In genomic region chr2:188869560-188869959, GRCh38 we compare ENCODE assay signal across 18 cellular contexts.
DNase-seq lines count a peak whose midpoint lies in the region; ATAC-seq and TF ChIP-seq lines count a peak whose summit lies in the region.
"Had no signal": no experiment of that assay in that cellular context is flagged by ENCODE, and none has a peak within 500 bp of the region (broad histone marks: within the 10 kb centered on the region; RNA-seq: fewer than 3 reads in every experiment).

No MANE protein-coding gene starts in this region.

- ATAC-seq in natural killer cell treated with Interleukin-12 subunit alpha and Interleukin-12 subunit beta and Interleukin-15 and Interleukin-18, amount 100 ng/mL, for 72 hours: no peak
- ATAC-seq: effector memory CD8-positive, alpha-beta T cell had no signal

- H3K79me2 ChIP-seq in mesendoderm (ENCODE audit: control insufficient read depth, insufficient read depth, low read length): no peaks in the 10 kb centered on the region

- H3K4me3 ChIP-seq in cardiac fibroblast (replicated peaks in 1 of 2; ENCODE audit: low read depth in 2 of 2, low read length in 2 of 2): no peak overlapping the region
- H3K4me3 ChIP-seq in mesendoderm (ENCODE audit: low read length): no peak overlapping the region

- WGBS in mesendoderm (ENCODE audit: extremely low coverage, insufficient coverage, low lambda C conversion rate): no CpG with 5 or more reads among the region's 2 CpGs

- H2AK5ac ChIP-seq in mesendoderm (ENCODE audit: low read length): no peak overlapping the region

- no peak overlapping the region for H4K8ac ChIP-seq in mesendoderm (ENCODE audit: low read depth, low read length)

- no peaks in the 10 kb centered on the region for H3K36me3 ChIP-seq in mesendoderm (ENCODE audit: control insufficient read depth, insufficient read depth, low read length)

- no peak overlapping the region for H3K18ac ChIP-seq in mesendoderm (ENCODE audit: low read length)

- H3K27me3 ChIP-seq in mesendoderm (ENCODE audit: insufficient read depth, low read length, poor library complexity): no peaks in the 10 kb centered on the region

- peaks cover 20% of the 10 kb centered on the region for H3K9me3 Mint-ChIP-seq in natural killer cell treated with Interleukin-12 subunit alpha and Interleukin-12 subunit beta and Interleukin-15 and Interleukin-18, amount 100 ng/mL, for 72 hours

- no peak overlapping the region for H3K4me2 ChIP-seq in mesendoderm (ENCODE audit: low read length)

- no peaks in the 10 kb centered on the region for H3K79me1 ChIP-seq in mesendoderm (ENCODE audit: low read length)

- no peak for TF ChIP-seq CTCF in cardiac fibroblast (IDR thresholded peaks at IDR 0.05; ENCODE audit: low read depth, low read length)

- H3K27ac Mint-ChIP-seq in natural killer cell treated with Interleukin-12 subunit alpha and Interleukin-12 subunit beta and Interleukin-15 and Interleukin-18, amount 100 ng/mL, for 72 hours: no peak overlapping the region
- H3K27ac Mint-ChIP-seq: activated T-helper 17 cell treated with anti-CD3 and anti-CD28 coated beads, Interleukin-2, amount 50 U/mL, for 72 hours; B cell; effector memory CD8-positive, alpha-beta T cell had no signal

- no peak overlapping the region for H3K56ac ChIP-seq in mesendoderm (ENCODE audit: low read length)

- H4K5ac ChIP-seq in mesendoderm (ENCODE audit: low read length): no peak overlapping the region

- no peak overlapping the region for H3K9ac ChIP-seq in mesendoderm (ENCODE audit: low read length)

- peak; percentile 1 for DNase-seq in stimulated activated CD4-positive, alpha-beta T cell treated with anti-CD3 and anti-CD28 coated beads, Interleukin-1b, Interleukin-23, amount 100 ng/mL, for 48 hours
- DNase-seq in stimulated activated CD4-positive, alpha-beta T cell treated with anti-CD3 and anti-CD28 coated beads, Interleukin-2, amount 100 ng/mL, for 24 hours: no peak
- DNase-seq in cardiac fibroblast (ENCODE audit: low read depth in 2 of 2) (peak; percentile 63 to 67), mesendoderm (peak; percentile 44), amygdala (lab: John Stamatoyannopoulos, UW) (no peak), NCI-H2107 treated with DMSO at 0.1 percent for 48 hours (lab: John Stamatoyannopoulos, UW; ENCODE audit: unreplicated experiment) (no peak), kidney glomerular epithelial cell (lab: John Stamatoyannopoulos, UW) (no peak)
- DNase-seq in natural killer cell treated with Interleukin-12 subunit alpha and Interleukin-12 subunit beta and Interleukin-15 and Interleukin-18, amount 100 ng/mL, for 72 hours (ENCODE audit: low spot score): no peak
- DNase-seq: activated CD4-positive, alpha-beta T cell treated with anti-CD3 and anti-CD28 coated beads, Interleukin-2, amount 50 U/mL, for 4 hours; DMS 273 treated with DMSO at 0.1 percent for 48 hours; effector memory CD8-positive, alpha-beta T cell; NCI-H187; NCI-H510A treated with DMSO at 0.1 percent for 48 hours; SIG-M5; T1000 had no signal

- no peaks in the 10 kb centered on the region for H3K4me1 Mint-ChIP-seq in natural killer cell treated with Interleukin-12 subunit alpha and Interleukin-12 subunit beta and Interleukin-15 and Interleukin-18, amount 100 ng/mL, for 72 hours (ENCODE audit: low read depth in 2 of 2)
- H3K4me1 Mint-ChIP-seq: activated T-helper 17 cell treated with anti-CD3 and anti-CD28 coated beads, Interleukin-2, amount 50 U/mL, for 72 hours; B cell had no signal

- H3K4me1 ChIP-seq in mesendoderm (ENCODE audit: control insufficient read depth, low read depth, low read length): no peaks in the 10 kb centered on the region

- H2BK5ac ChIP-seq in mesendoderm (ENCODE audit: low read length): no peak overlapping the region

- no peak overlapping the region for H3K4ac ChIP-seq in mesendoderm (ENCODE audit: low read depth, low read length)

- H2BK120ac ChIP-seq in mesendoderm (ENCODE audit: low read depth, low read length): no peak overlapping the region

- no peaks in the 10 kb centered on the region for H3K27me3 Mint-ChIP-seq in natural killer cell treated with Interleukin-12 subunit alpha and Interleukin-12 subunit beta and Interleukin-15 and Interleukin-18, amount 100 ng/mL, for 72 hours
- H3K27me3 Mint-ChIP-seq: activated T-helper 17 cell treated with anti-CD3 and anti-CD28 coated beads, Interleukin-2, amount 50 U/mL, for 72 hours; B cell; brain; effector memory CD8-positive, alpha-beta T cell had no signal

- H3K4me3 Mint-ChIP-seq in natural killer cell treated with Interleukin-12 subunit alpha and Interleukin-12 subunit beta and Interleukin-15 and Interleukin-18, amount 100 ng/mL, for 72 hours: no peak overlapping the region
- H3K4me3 Mint-ChIP-seq: activated T-helper 17 cell treated with anti-CD3 and anti-CD28 coated beads, Interleukin-2, amount 50 U/mL, for 72 hours; B cell; effector memory CD8-positive, alpha-beta T cell had no signal

- H3K23ac ChIP-seq in mesendoderm (ENCODE audit: low read length): no peak overlapping the region

- H3K36me3 Mint-ChIP-seq in natural killer cell treated with Interleukin-12 subunit alpha and Interleukin-12 subunit beta and Interleukin-15 and Interleukin-18, amount 100 ng/mL, for 72 hours: peaks cover 12% of the 10 kb centered on the region
- H3K36me3 Mint-ChIP-seq: brain had no signal

- H2BK15ac ChIP-seq in mesendoderm (replicated peaks; ENCODE audit: low read depth): no peak overlapping the region

- H3K27ac ChIP-seq in mesendoderm (ENCODE audit: low read depth, low read length): no peak overlapping the region

Comparison
In these comparisons a context has a peak if more than half of its experiments do, and no peak if none do; other contexts are left out.
1. DNase-seq: peak in stimulated activated CD4-positive, alpha-beta T cell treated with anti-CD3 and anti-CD28 coated beads, Interleukin-1b, Interleukin-23, amount 100 ng/mL, for 48 hours (single experiment), cardiac fibroblast (2 of 2) and mesendoderm (single experiment); none in stimulated activated CD4-positive, alpha-beta T cell treated with anti-CD3 and anti-CD28 coated beads, Interleukin-2, amount 100 ng/mL, for 24 hours (0 of 2), amygdala (0 of 56), natural killer cell treated with Interleukin-12 subunit alpha and Interleukin-12 subunit beta and Interleukin-15 and Interleukin-18, amount 100 ng/mL, for 72 hours (single experiment), NCI-H2107 treated with DMSO at 0.1 percent for 48 hours (single experiment) and kidney glomerular epithelial cell (single experiment).